In the genomic region with DNA sequence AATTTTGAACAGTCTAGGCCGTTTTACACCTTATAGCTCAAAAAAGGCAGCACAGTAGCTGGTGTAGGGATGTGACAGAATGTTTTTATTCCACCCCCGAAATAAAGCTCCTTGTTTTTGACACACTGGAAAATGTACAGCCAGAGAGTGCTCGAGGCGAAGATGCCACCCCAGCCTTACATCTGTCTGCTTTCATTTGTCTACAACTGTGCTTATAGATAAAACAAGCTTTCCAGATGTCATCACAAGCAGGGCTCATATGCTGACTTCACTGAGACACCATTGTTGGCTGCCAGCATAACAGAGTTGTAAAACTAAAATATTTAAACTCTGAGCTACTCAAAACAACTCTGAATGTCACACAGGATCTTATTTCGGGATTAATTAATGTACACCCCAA, we compare ENCODE assay signal across 20 cellular contexts.
DNase-seq lines count a peak whose midpoint lies in the region; ATAC-seq and TF ChIP-seq lines count a peak whose summit lies in the region.
"Had no signal": no experiment of that assay in that cellular context is flagged by ENCODE, and none has a peak within 500 bp of the region (broad histone marks: within the 10 kb centered on the region; RNA-seq: fewer than 3 reads in every experiment).

No MANE protein-coding gene starts in this region.

- no peak overlapping the region for H3K4me2 ChIP-seq in neural progenitor cell

- H3K9me3 Mint-ChIP-seq in neural progenitor cell, result no peaks in the 10 kb centered on the region
- H3K9me3 Mint-ChIP-seq: CD4-positive, alpha-beta T cell had no signal

- DNase-seq in EH (ENCODE audit: low read depth), result peak; percentile 16
- peak; percentile 30 for DNase-seq in RPMI7951 (ENCODE audit: low read depth)
- peak; percentile 45 for DNase-seq in fibroblast of villous mesenchyme (ENCODE audit: low read depth)
- DNase-seq in neural progenitor cell (ENCODE audit: low spot score), result no peak
- DNase-seq in activated CD4-positive, CD25-positive, alpha-beta regulatory T cell treated with anti-CD3 and anti-CD28 coated beads, Interleukin-2, amount 50 U/mL, for 72 hours, result no peak
- DNase-seq in activated CD8-positive, alpha-beta memory T cell treated with anti-CD3 and anti-CD28 coated beads for 24 hours, result no peak
- DNase-seq: 8988T; CD4-positive, alpha-beta T cell; DMS153; GF-D8; Kasumi-1; MM.1S; NCI-H1105; NCI-H510A; NCI-H748 treated with DMSO at 0.1 percent for 48 hours; NK-92 treated with Interleukin-12 subunit alpha and Interleukin-12 subunit beta, amount 100 ng/mL, for 24 hours; SHP77 had no signal

- H4K20me1 ChIP-seq in neural progenitor cell (ENCODE audit: low read depth), result no peaks in the 10 kb centered on the region

- no peaks in the 10 kb centered on the region for H3K36me3 ChIP-seq in neural progenitor cell

- no peaks in the 10 kb centered on the region for H3K79me2 ChIP-seq in neural progenitor cell (ENCODE audit: low read depth)

- ATAC-seq in HG03108 (IDR thresholded peaks at IDR 0.05; ENCODE audit: unreplicated experiment) (no peak), GM19455 (IDR thresholded peaks at IDR 0.05; ENCODE audit: unreplicated experiment) (no peak)

- H3K4me3 Mint-ChIP-seq in neural progenitor cell, result no peak overlapping the region
- H3K4me3 Mint-ChIP-seq: CD4-positive, alpha-beta T cell had no signal

- no peak overlapping the region for H3K9ac ChIP-seq in neural progenitor cell

- no peaks in the 10 kb centered on the region for H3K36me3 Mint-ChIP-seq in neural progenitor cell

- no peaks in the 10 kb centered on the region for H3K9me3 ChIP-seq in neural progenitor cell (ENCODE audit: low read depth)

- peak overlapping the region; percentile 60 for H2AFZ ChIP-seq in neural progenitor cell (replicated peaks)

- H3K4me1 Mint-ChIP-seq in neural progenitor cell, result peaks cover 20% of the 10 kb centered on the region

- H3K4me3 ChIP-seq in fibroblast of villous mesenchyme (ENCODE audit: low read depth, low read length) (no peak overlapping the region), neural progenitor cell (no peak overlapping the region)

- TF ChIP-seq CTCF in fibroblast of villous mesenchyme (IDR thresholded peaks at IDR 0.05; ENCODE audit: insufficient read depth, low read depth, low read length) (no peak), neural progenitor cell (IDR thresholded peaks at IDR 0.05) (no peak)

- H3K4me1 ChIP-seq in neural progenitor cell, result peaks cover 44% of the 10 kb centered on the region

- H3K27me3 ChIP-seq in neural progenitor cell, result no peaks in the 10 kb centered on the region

- H3K27ac ChIP-seq in neural progenitor cell, result no peak overlapping the region
- H3K27ac ChIP-seq: HL-60 had no signal

- no peak overlapping the region for H3K27ac Mint-ChIP-seq in neural progenitor cell
- H3K27ac Mint-ChIP-seq: CD4-positive, alpha-beta T cell had no signal

- H3K27me3 Mint-ChIP-seq in neural progenitor cell (ENCODE audit: insufficient read depth, low read depth), result peaks cover 2% of the 10 kb centered on the region
- H3K27me3 Mint-ChIP-seq: CD4-positive, alpha-beta T cell had no signal

- H3F3A ChIP-seq in neural progenitor cell (ENCODE audit: low read depth), result peaks cover 19% of the 10 kb centered on the region

Comparison
In these comparisons a context has a peak if more than half of its experiments do, and no peak if none do; other contexts are left out.
1. DNase-seq: peak in EH (single experiment), RPMI7951 (single experiment) and fibroblast of villous mesenchyme (single experiment); none in neural progenitor cell (single experiment), activated CD4-positive, CD25-positive, alpha-beta regulatory T cell treated with anti-CD3 and anti-CD28 coated beads, Interleukin-2, amount 50 U/mL, for 72 hours (single experiment) and activated CD8-positive, alpha-beta memory T cell treated with anti-CD3 and anti-CD28 coated beads for 24 hours (single experiment).